Comparison of ENCODE assay signal across 8 cellular contexts in the genomic region with DNA sequence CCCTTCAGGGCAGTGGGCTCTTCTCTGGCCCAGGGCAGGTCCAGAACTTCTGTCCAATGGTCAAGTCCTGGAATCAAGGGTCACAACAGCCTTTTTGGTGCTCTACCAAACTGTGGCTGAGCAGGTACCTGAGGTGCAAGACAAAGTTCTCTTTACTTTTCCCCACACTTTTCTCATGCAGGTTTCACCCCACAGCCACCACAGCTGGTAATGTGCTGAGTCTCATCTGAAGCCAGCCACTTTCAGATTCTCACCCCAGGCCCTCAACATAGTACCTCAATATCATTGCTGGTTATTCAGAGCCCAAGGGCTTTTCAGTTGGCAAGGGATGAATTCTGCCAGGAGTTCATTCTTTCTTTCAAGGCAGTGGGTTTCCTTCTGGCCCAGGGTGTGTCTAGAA.
"Had no signal": no experiment of that assay in that cellular context is flagged by ENCODE, and none has a peak within 500 bp of the region (broad histone marks: within the 10 kb centered on the region; RNA-seq: fewer than 3 reads in every experiment).

No MANE protein-coding gene starts in this region.

- FAIRE-seq: G401.6, GM12878, GM12891, GM12892, GM18507, GM19239 had no signal

- H3K4me3 ChIP-seq: GM12878 had no signal

- DNase-seq: GDM1, GF-D8 had no signal

- ATAC-seq: GM12878 had no signal
